8 cellular contexts compared by ENCODE assay signal in the genomic region with DNA sequence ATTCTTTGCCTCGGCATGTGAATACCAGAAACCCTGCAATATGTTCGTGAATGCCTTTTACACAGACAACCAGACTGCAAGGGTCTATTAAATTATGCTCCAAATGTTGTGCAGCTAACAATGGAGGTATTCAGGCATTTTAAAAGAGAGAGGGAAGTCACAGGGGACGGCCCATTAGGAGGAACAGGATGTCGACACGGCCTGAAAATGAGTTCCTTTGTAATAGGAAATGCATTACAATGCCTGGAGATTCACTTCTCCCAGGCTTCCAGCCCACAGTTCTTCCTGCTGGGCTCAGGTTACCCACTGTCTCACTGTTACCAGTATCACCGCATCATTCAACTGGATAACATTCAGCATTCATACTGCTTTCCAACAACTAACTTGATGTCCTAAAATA. TPM values are rescaled to one million over a fixed set of nuclear protein-coding genes. Genes with fewer than 3 reads are reported as not detected.
DNase-seq lines count a peak whose midpoint lies in the region; ATAC-seq and TF ChIP-seq lines count a peak whose summit lies in the region.

No MANE protein-coding gene starts in this region.

- peaks cover 54% of the 10 kb centered on the region for H3K79me2 ChIP-seq in KMS-11 (ENCODE audit: insufficient read depth, low read depth)

- H3K36me3 ChIP-seq in KMS-11 (ENCODE audit: insufficient read depth) (peaks cover 12% of the 10 kb centered on the region; the same call in 1 of the 2 replicates), skeletal muscle tissue (ENCODE audit: control insufficient read depth in 3 of 3, insufficient read depth in 3 of 3, low read length in 3 of 3) (peaks cover 0 to 5% (median 0%) of the 10 kb centered on the region in 3 donors)
- no peaks in the 10 kb centered on the region for H3K36me3 ChIP-seq in effector memory CD4-positive, alpha-beta T cell (ENCODE audit: control insufficient read depth, insufficient read depth, low read length)

- ATAC-seq in HG02678 (IDR thresholded peaks at IDR 0.05; ENCODE audit: unreplicated experiment), result no peak
- ATAC-seq in GM18519 (IDR thresholded peaks at IDR 0.05; ENCODE audit: low FRiP score, unreplicated experiment), result no peak

- no peaks in the 10 kb centered on the region for H3K27me3 Mint-ChIP-seq in activated T-helper 2 cell treated with anti-CD3 and anti-CD28 coated beads, Interferon-gamma antibody, Interleukin-2, Interleukin-4, amounts not matched to agents 10 μg/mL and 5 μg/mL and 100 μg/mL, durations not matched to agents 14 hours and 24 hours and 36 hours (ENCODE audit: low read depth)

- H3K4me1 ChIP-seq in KMS-11 (ENCODE audit: low read depth, poor library complexity, severe bottlenecking), result peaks cover 45% of the 10 kb centered on the region
- H3K4me1 ChIP-seq in skeletal muscle tissue (ENCODE audit: control insufficient read depth in 3 of 3, insufficient read depth in 3 of 3, low read length in 3 of 3), result peaks cover 43 to 60% (median 46%) of the 10 kb centered on the region in 3 donors
- H3K4me1 ChIP-seq in effector memory CD4-positive, alpha-beta T cell (ENCODE audit: control insufficient read depth, insufficient read depth, low read length, poor library complexity, severe bottlenecking), result peaks cover 33% of the 10 kb centered on the region

- DNase-seq in COLO668 (lab: John Stamatoyannopoulos, UW; ENCODE audit: unreplicated experiment), result peak; percentile 67
- no peak for DNase-seq in activated T-helper 2 cell treated with anti-CD3 and anti-CD28 coated beads, Interferon-gamma antibody, Interleukin-2, Interleukin-4, amounts not matched to agents 10 μg/mL and 5 μg/mL and 100 μg/mL, durations not matched to agents 14 hours and 24 hours and 36 hours (ENCODE audit: low spot score)
- DNase-seq in effector memory CD4-positive, alpha-beta T cell, result no peak

- no peak for TF ChIP-seq CTCF in KMS-11 (conservative IDR thresholded peaks at IDR 0.05; ENCODE audit: low read depth, low read length)

- no peak overlapping the region for H2AFZ ChIP-seq in KMS-11 (ENCODE audit: low read depth)

- H3K27ac Mint-ChIP-seq in activated T-helper 2 cell treated with anti-CD3 and anti-CD28 coated beads, Interferon-gamma antibody, Interleukin-2, Interleukin-4, amounts not matched to agents 10 μg/mL and 5 μg/mL and 100 μg/mL, durations not matched to agents 14 hours and 24 hours and 36 hours, result peak overlapping the region; percentile 97

- H3K27me3 ChIP-seq in KMS-11 (ENCODE audit: insufficient read depth, low read depth), result no peaks in the 10 kb centered on the region
- H3K27me3 ChIP-seq in skeletal muscle tissue (ENCODE audit: control insufficient read depth in 3 of 3, insufficient read depth in 3 of 3, low read length in 3 of 3), result peaks cover 39 to 64% (median 54%) of the 10 kb centered on the region in 3 donors
- H3K27me3 ChIP-seq in effector memory CD4-positive, alpha-beta T cell (replicated peaks; ENCODE audit: control insufficient read depth, insufficient read depth, low read length, poor library complexity, severe bottlenecking), result no peaks in the 10 kb centered on the region

- no peaks in the 10 kb centered on the region for H4K20me1 ChIP-seq in KMS-11 (ENCODE audit: insufficient read depth)

- H3K4me3 ChIP-seq in KMS-11 (IDR thresholded peaks at IDR 0.05; ENCODE audit: insufficient read depth, low read depth, low read length) (no peak overlapping the region), iPS-11a (ENCODE audit: low read depth, low read length) (peak overlapping the region; percentile 89), skeletal muscle tissue (ENCODE audit: low read length in 3 of 3) (peak overlapping the region; percentile 71 to 91 (median 87))
- no peak overlapping the region for H3K4me3 ChIP-seq in effector memory CD4-positive, alpha-beta T cell (ENCODE audit: insufficient read depth, low read depth, low read length, poor library complexity, severe bottlenecking)

- peaks cover 58% of the 10 kb centered on the region for H3K36me3 Mint-ChIP-seq in activated T-helper 2 cell treated with anti-CD3 and anti-CD28 coated beads, Interferon-gamma antibody, Interleukin-2, Interleukin-4, amounts not matched to agents 10 μg/mL and 5 μg/mL and 100 μg/mL, durations not matched to agents 14 hours and 24 hours and 36 hours (ENCODE audit: low read depth)

- H3K4me2 ChIP-seq in KMS-11, result peak overlapping the region; percentile 88

- H3K9me3 ChIP-seq in skeletal muscle tissue (ENCODE audit: control insufficient read depth in 3 of 3, low read length in 3 of 3), result no peaks in the 10 kb centered on the region
- H3K9me3 ChIP-seq in effector memory CD4-positive, alpha-beta T cell (ENCODE audit: control insufficient read depth, low read length), result no peaks in the 10 kb centered on the region

- H3K4me1 Mint-ChIP-seq in activated T-helper 2 cell treated with anti-CD3 and anti-CD28 coated beads, Interferon-gamma antibody, Interleukin-2, Interleukin-4, amounts not matched to agents 10 μg/mL and 5 μg/mL and 100 μg/mL, durations not matched to agents 14 hours and 24 hours and 36 hours (ENCODE audit: low read depth), result peaks cover 51% of the 10 kb centered on the region

- intact Hi-C loops in activated T-helper 2 cell treated with anti-CD3 and anti-CD28 coated beads, Interferon-gamma antibody, Interleukin-2, Interleukin-4, amounts not matched to agents 10 μg/mL and 5 μg/mL and 100 μg/mL, durations not matched to agents 14 hours and 24 hours and 36 hours (cut with micrococcal nuclease), result no loop called here

- peak overlapping the region; percentile 99 for H3K27ac ChIP-seq in KMS-11
- H3K27ac ChIP-seq in skeletal muscle tissue (ENCODE audit: low read depth, low read length), result peak overlapping the region; percentile 79
- no peak overlapping the region for H3K27ac ChIP-seq in effector memory CD4-positive, alpha-beta T cell (ENCODE audit: insufficient read depth, low read length, poor library complexity, severe bottlenecking)

- peak overlapping the region; percentile 97 for H3K4me3 Mint-ChIP-seq in activated T-helper 2 cell treated with anti-CD3 and anti-CD28 coated beads, Interferon-gamma antibody, Interleukin-2, Interleukin-4, amounts not matched to agents 10 μg/mL and 5 μg/mL and 100 μg/mL, durations not matched to agents 14 hours and 24 hours and 36 hours (ENCODE audit: low read depth)

- peak overlapping the region; percentile 87 for H3K9ac ChIP-seq in KMS-11
- peak overlapping the region in 2 of 3 donors; percentile 68 to 83 for H3K9ac ChIP-seq in skeletal muscle tissue (ENCODE audit: low read depth in 1 of 3, low read length in 3 of 3)

- no peaks in the 10 kb centered on the region for H3K9me3 Mint-ChIP-seq in activated T-helper 2 cell treated with anti-CD3 and anti-CD28 coated beads, Interferon-gamma antibody, Interleukin-2, Interleukin-4, amounts not matched to agents 10 μg/mL and 5 μg/mL and 100 μg/mL, durations not matched to agents 14 hours and 24 hours and 36 hours

RNA-seq across cellular contexts. Expression of a gene that starts 2.5 kb away (rescaled TPM):
- 75.7 and 82.0 TPM in 2 replicates for total RNA-seq in activated T-helper 2 cell treated with anti-CD3 and anti-CD28 coated beads, Interferon-gamma antibody, Interleukin-2, Interleukin-4, amounts not matched to agents 10 μg/mL and 5 μg/mL and 100 μg/mL, durations not matched to agents 14 hours and 24 hours and 36 hours
- 44.9 TPM for total RNA-seq in skeletal muscle tissue

Comparison
In these comparisons a context has a peak if more than half of its experiments do, and no peak if none do; other contexts are left out.
1. H3K4me3 ChIP-seq: peak in iPS-11a (single experiment) and skeletal muscle tissue (3 of 3); none in KMS-11 (single experiment) and effector memory CD4-positive, alpha-beta T cell (single experiment).